Comparison of ENCODE assay signal across 36 cellular contexts in genomic region chr20:38770970-38771369, GRCh38. TPM values are rescaled to one million over a fixed set of nuclear protein-coding genes. Genes with fewer than 3 reads are reported as not detected.
"Had no signal": no experiment of that assay in that cellular context is flagged by ENCODE, and none has a peak within 500 bp of the region (broad histone marks: within the 10 kb centered on the region; RNA-seq: fewer than 3 reads in every experiment).

No MANE protein-coding gene starts in this region.

- ATAC-seq: activated naive CD4-positive, alpha-beta T cell treated with anti-CD3 and anti-CD28 coated beads, Interleukin-2, amount 50 U/mL, for 72 hours; activated T-cell treated with anti-CD3 and anti-CD28 coated beads, Interleukin-2, amount 50 U/mL, for 4 hours; body of pancreas; WTC11 had no signal

- DNase-seq: activated CD4-positive, alpha-beta T cell treated with anti-CD3 and anti-CD28 coated beads for 48 hours; activated CD4-positive, alpha-beta T cell treated with anti-CD3 and anti-CD28 coated beads, Interleukin-2, amount 50 U/mL, for 4 hours; activated CD4-positive, CD25-positive, alpha-beta regulatory T cell treated with anti-CD3 and anti-CD28 coated beads, Interleukin-2, amount 50 U/mL, for 72 hours; activated CD8-positive, alpha-beta memory T cell treated with anti-CD3 and anti-CD28 coated beads, Interleukin-2, amount 50 U/mL, for 4 hours; activated gamma-delta T cell treated with Interleukin-2 at 50 U/mL for 16 hours; activated naive CD4-positive, alpha-beta T cell treated with anti-CD3 and anti-CD28 coated beads for 36 hours; activated T-cell treated with anti-CD3 and anti-CD28 coated beads for 4 hours; activated T-cell treated with anti-CD3 and anti-CD28 coated beads, Interleukin-2, amount 50 U/mL, for 4 hours; adrenal gland; body of pancreas; central memory CD4-positive, alpha-beta T cell; MM.1S; MV-4-11; NCI-H1092; NCI-H1436 treated with DMSO at 0.1 percent for 48 hours; NCI-H1694 treated with DMSO at 0.1 percent for 48 hours; NCI-H2029; NCI-H345; NCI-H526; NCI-H748 treated with DMSO at 0.1 percent for 48 hours; NK-92 treated with Interleukin-12 subunit alpha and Interleukin-12 subunit beta, amount 100 ng/mL, for 24 hours; PC-9; Right ventricle myocardium superior had no signal

- H3K9me3 ChIP-seq: adrenal gland, body of pancreas, SJCRH30 had no signal

- H3K27ac Mint-ChIP-seq: activated naive CD4-positive, alpha-beta T cell treated with anti-CD3 and anti-CD28 coated beads for 36 hours; activated T-helper 1 cell treated with anti-CD3 and anti-CD28 coated beads, Interleukin-12 subunit alpha, Interleukin-12 subunit beta, Interleukin-2, Interleukin-4 antibody, amounts not matched to agents 30 ng/mL and 10 ng/mL and 1 ng/mL, durations not matched to agents 14 hours and 24 hours and 36 hours; T-helper 2 cell treated with Interferon-gamma antibody and Interleukin-4, amounts not matched to agents 5 μg/mL and 100 μg/mL, for 36 hours; WTC11 had no signal

- H3K4me3 Mint-ChIP-seq: activated naive CD4-positive, alpha-beta T cell treated with anti-CD3 and anti-CD28 coated beads for 36 hours; activated T-cell treated with anti-CD3 and anti-CD28 coated beads, Interleukin-2, amount 50 U/mL, for 4 hours; activated T-helper 1 cell treated with anti-CD3 and anti-CD28 coated beads, Interleukin-12 subunit alpha, Interleukin-12 subunit beta, Interleukin-2, Interleukin-4 antibody, amounts not matched to agents 30 ng/mL and 10 ng/mL and 1 ng/mL, durations not matched to agents 14 hours and 24 hours and 36 hours; T-helper 2 cell treated with Interferon-gamma antibody and Interleukin-4, amounts not matched to agents 5 μg/mL and 100 μg/mL, for 36 hours; WTC11 had no signal

- H3K27ac ChIP-seq: adrenal gland, body of pancreas, KMS-11, PC-9, RWPE1, SJCRH30, SK-N-MC had no signal

- H3K4me3 ChIP-seq: adrenal gland, body of pancreas, PC-9, SJCRH30, SK-N-MC had no signal

- H3K27me3 ChIP-seq: adrenal gland, body of pancreas, SJCRH30 had no signal

- H3K4me1 ChIP-seq: SJCRH30 had no signal

RNA-seq across cellular contexts. Expression of gene PPP1R16B, which starts 34.5 kb away (rescaled TPM):
- total RNA-seq: LHCN-M2, PC-9 had no signal

RNA-seq across cellular contexts. Expression of gene SLC32A1, which starts 46.7 kb away (rescaled TPM):
- total RNA-seq: activated naive CD4-positive, alpha-beta T cell treated with anti-CD3 and anti-CD28 coated beads for 36 hours; activated naive CD4-positive, alpha-beta T cell treated with anti-CD3 and anti-CD28 coated beads, Interleukin-2, amount 50 U/mL, for 72 hours; activated T-cell treated with anti-CD3 and anti-CD28 coated beads, Interleukin-2, amount 50 U/mL, for 4 hours; activated T-helper 1 cell treated with anti-CD3 and anti-CD28 coated beads, Interleukin-12 subunit alpha, Interleukin-12 subunit beta, Interleukin-2, Interleukin-4 antibody, amounts not matched to agents 30 ng/mL and 10 ng/mL and 1 ng/mL, durations not matched to agents 14 hours and 24 hours and 36 hours; adrenal gland; astrocyte; body of pancreas; LHCN-M2; NCI-H460; OCI-LY7; PC-9; Right ventricle myocardium superior; SJCRH30; T-helper 1 cell treated with Interleukin-12 subunit alpha and Interleukin-12 subunit beta and Interleukin-4 antibody, amounts not matched to agents 30 ng/mL and 1 ng/mL, for 36 hours had no signal
